22 cellular contexts compared by ENCODE assay signal in the genomic region with DNA sequence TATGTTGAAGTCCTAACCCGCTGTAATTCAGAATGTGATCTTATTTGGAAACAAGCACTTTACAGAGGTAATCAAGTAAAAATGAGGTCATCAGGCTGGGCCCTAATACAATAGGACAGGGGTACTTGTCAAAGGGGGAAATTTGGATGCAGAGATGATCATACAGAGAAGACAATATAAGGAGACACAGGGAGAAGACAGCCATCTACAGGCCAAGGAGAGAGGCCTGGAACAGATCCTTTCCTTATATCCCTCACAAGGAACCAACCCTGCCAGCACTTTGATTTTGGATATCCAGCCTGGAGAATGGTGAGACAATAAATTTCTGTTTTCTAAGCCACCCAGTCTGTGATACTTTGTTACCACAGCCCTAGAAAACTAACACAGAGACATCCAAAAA.
DNase-seq lines count a peak whose midpoint lies in the region; ATAC-seq, FAIRE-seq and TF ChIP-seq lines count a peak whose summit lies in the region.
"Had no signal": no experiment of that assay in that cellular context is flagged by ENCODE, and none has a peak within 500 bp of the region (broad histone marks: within the 10 kb centered on the region; RNA-seq: fewer than 3 reads in every experiment).

No MANE protein-coding gene starts in this region.

- TF ChIP-seq RAD21 in HepG2 (CRISPR knock-in tag; IDR thresholded peaks at IDR 0.05): no peak

- H3K27me3 Mint-ChIP-seq in endodermal cell (ENCODE audit: insufficient read depth): no peaks in the 10 kb centered on the region

- TF ChIP-seq POLR2A in HepG2 (IDR thresholded peaks at IDR 0.05; ENCODE audit: insufficient read depth in 1 of 2, low read depth in 2 of 2, low read length in 2 of 2) (no peak), right lobe of liver (IDR thresholded peaks at IDR 0.05) (no peak)

- TF ChIP-seq CTCF in HepG2 (CRISPR knock-in tag; IDR thresholded peaks at IDR 0.05) (no peak), right lobe of liver (IDR thresholded peaks at IDR 0.05) (no peak), RWPE2 (IDR thresholded peaks at IDR 0.05; ENCODE audit: poor library complexity, severe bottlenecking) (peak; percentile 20), endodermal cell (conservative IDR thresholded peaks at IDR 0.05) (peak; percentile 14)

- H3K36me3 Mint-ChIP-seq in endodermal cell (ENCODE audit: low read depth): peaks cover 5% of the 10 kb centered on the region
- H3K36me3 Mint-ChIP-seq: CD8-positive, alpha-beta memory T cell; IgD-negative memory B cell had no signal

- no peak for FAIRE-seq in HepG2 (lab: Jason Lieb, UNC)
- FAIRE-seq: D721Med had no signal

- ATAC-seq in HepG2: no peak
- no peak for ATAC-seq in right lobe of liver
- no peak for ATAC-seq in RWPE2 (ENCODE audit: low read depth)
- no peak for ATAC-seq in GM18519 (IDR thresholded peaks at IDR 0.05; ENCODE audit: low FRiP score, unreplicated experiment)

- H3K9me3 ChIP-seq in HepG2 (ENCODE audit: low read length) (no peaks in the 10 kb centered on the region), right lobe of liver (no peaks in the 10 kb centered on the region), RWPE2 (ENCODE audit: severe bottlenecking) (no peaks in the 10 kb centered on the region), endodermal cell (ENCODE audit: control insufficient read depth, low read length) (peaks cover 31% of the 10 kb centered on the region)
- H3K9me3 ChIP-seq: BLaER1, HAP-1 had no signal

- H3K4me1 Mint-ChIP-seq in endodermal cell: peaks cover 17% of the 10 kb centered on the region
- H3K4me1 Mint-ChIP-seq: CD8-positive, alpha-beta memory T cell had no signal

- H3K27ac ChIP-seq in HepG2 (ENCODE audit: extremely low read length, insufficient read depth, low read length) (no peak overlapping the region), right lobe of liver (no peak overlapping the region), RWPE2 (ENCODE audit: poor library complexity, severe bottlenecking) (no peak overlapping the region), endodermal cell (ENCODE audit: low read depth, low read length) (no peak overlapping the region)
- H3K27ac ChIP-seq: BLaER1, HL-60, PC-9, RWPE1 had no signal

- 4% methylated on average over 1 of the region's 1 CpG for WGBS in HepG2 (ENCODE audit: low lambda C conversion rate)
- 67% methylated on average over 1 of the region's 1 CpG for WGBS in right lobe of liver (ENCODE audit: insufficient coverage, low coverage, low lambda C conversion rate, missing lambda C conversion rate)
- 81% methylated on average over 1 of the region's 1 CpG; no CpG with 5 or more reads in 1 of the 2 experiments for WGBS in endodermal cell (ENCODE audit: insufficient coverage in 1 of 2, insufficient read length in 1 of 2), 2 experiments

- H3K27me3 ChIP-seq in HepG2 (ENCODE audit: control insufficient read depth in 1 of 2, insufficient read depth in 2 of 2, low read length in 2 of 2): no peaks in the 10 kb centered on the region
- no peaks in the 10 kb centered on the region for H3K27me3 ChIP-seq in right lobe of liver
- no peaks in the 10 kb centered on the region for H3K27me3 ChIP-seq in RWPE2 (ENCODE audit: insufficient read depth, poor library complexity, severe bottlenecking)
- H3K27me3 ChIP-seq in endodermal cell (ENCODE audit: control insufficient read depth, insufficient read depth, low read length, poor library complexity, severe bottlenecking): no peaks in the 10 kb centered on the region
- H3K27me3 ChIP-seq: BLaER1 had no signal

- intact Hi-C loops in HepG2 (cut with micrococcal nuclease; ENCODE audit: unreplicated experiment): no loop called here
- intact Hi-C loops in right lobe of liver (cut with DNase I): no loop called here

- CTCF ChIA-PET in HepG2 (lab: Yijun Ruan, JAX; ENCODE audit: low intra/inter-chr PET ratio, low total read pairs): no interaction called here

- H3K9ac ChIP-seq in HepG2 (ENCODE audit: insufficient read depth, low read depth, low read length) (no peak overlapping the region), endodermal cell (ENCODE audit: extremely low read depth, low read length, poor library complexity, severe bottlenecking) (no peak overlapping the region)
- H3K9ac ChIP-seq: BLaER1 had no signal

- in situ Hi-C loops in HepG2 (cut with HindIII; ENCODE audit: extremely low pct_ligation_motif_present, low pct_unique_long_range_greater_than_20kb): no loop called here

- no peak overlapping the region for H3K27ac Mint-ChIP-seq in endodermal cell
- H3K27ac Mint-ChIP-seq: CD8-positive, alpha-beta memory T cell had no signal

- no peaks in the 10 kb centered on the region for H4K20me1 ChIP-seq in HepG2 (ENCODE audit: insufficient read depth, low read length)
- H4K20me1 ChIP-seq: BLaER1 had no signal

- peaks cover 10% of the 10 kb centered on the region for H3K9me3 Mint-ChIP-seq in endodermal cell
- H3K9me3 Mint-ChIP-seq: CD8-positive, alpha-beta memory T cell; IgD-negative memory B cell had no signal

- H3K4me3 ChIP-seq in HepG2 (replicated peaks in 1 of 3; ENCODE audit: insufficient read depth in 1 of 3, low read depth in 2 of 3, low read length in 3 of 3) (no peak overlapping the region), right lobe of liver (no peak overlapping the region), RWPE2 (ENCODE audit: severe bottlenecking) (no peak overlapping the region), endodermal cell (ENCODE audit: low read length) (peak overlapping the region; percentile 71)
- H3K4me3 ChIP-seq: BLaER1, HAP-1, PC-9 had no signal

- no peaks in the 10 kb centered on the region for H3K4me1 ChIP-seq in HepG2 (ENCODE audit: insufficient read depth, low read length)
- no peaks in the 10 kb centered on the region for H3K4me1 ChIP-seq in right lobe of liver
- H3K4me1 ChIP-seq in RWPE2 (ENCODE audit: insufficient read depth, poor library complexity, severe bottlenecking): no peaks in the 10 kb centered on the region
- H3K4me1 ChIP-seq in endodermal cell (ENCODE audit: control insufficient read depth, insufficient read depth, low read length): no peaks in the 10 kb centered on the region
- H3K4me1 ChIP-seq: BLaER1, HAP-1 had no signal

- POLR2A ChIA-PET in HepG2 (lab: Yijun Ruan, JAX): no interaction called here

- DNase-seq in HepG2 (ENCODE audit: low spot score) (no peak), right lobe of liver (no peak), RWPE2 (ENCODE audit: low spot score) (no peak), endodermal cell (no peak), SW480 (ENCODE audit: low spot score) (no peak), NCI-H748 (lab: John Stamatoyannopoulos, UW; ENCODE audit: unreplicated experiment) (no peak)
- no peak for DNase-seq in stimulated activated CD4-positive, alpha-beta T cell treated with anti-CD3 and anti-CD28 coated beads, Interleukin-2, amount 100 ng/mL, for 48 hours
- DNase-seq: CD8-positive, alpha-beta memory T cell; MV-4-11; NCI-H1417 treated with DMSO at 0.1 percent for 48 hours; NCI-H187 treated with DMSO at 0.1 percent for 48 hours; NCI-H2227 treated with DMSO at 0.1 percent for 48 hours; NCI-H510A treated with DMSO at 0.1 percent for 48 hours; NCI-H82; PC-9 had no signal

- no peak for TF ChIP-seq EP300 in HepG2 (IDR thresholded peaks at IDR 0.05; ENCODE audit: low read depth in 2 of 2, low read length in 2 of 2)
- no peak for TF ChIP-seq EP300 in HepG2 (CRISPR knock-in tag; IDR thresholded peaks at IDR 0.05; ENCODE audit: borderline replicate concordance)

- H3K36me3 ChIP-seq in HepG2 (replicated peaks in 1 of 2; ENCODE audit: control insufficient read depth in 1 of 2, insufficient read depth in 2 of 2, low read length in 2 of 2) (no peaks in the 10 kb centered on the region), right lobe of liver (no peaks in the 10 kb centered on the region), RWPE2 (ENCODE audit: low read depth) (no peaks in the 10 kb centered on the region), endodermal cell (ENCODE audit: control insufficient read depth, insufficient read depth, low read length) (no peaks in the 10 kb centered on the region)
- H3K36me3 ChIP-seq: BLaER1, HAP-1 had no signal

- no peaks in the 10 kb centered on the region for H3K79me2 ChIP-seq in HepG2 (ENCODE audit: insufficient read depth, low read length)

- H3K4me3 Mint-ChIP-seq in endodermal cell: no peak overlapping the region
- H3K4me3 Mint-ChIP-seq: CD8-positive, alpha-beta memory T cell; IgD-negative memory B cell had no signal

- H2AFZ ChIP-seq in HepG2 (ENCODE audit: low read length): no peak overlapping the region
- H2AFZ ChIP-seq: PC-9 had no signal

- no peak overlapping the region for H3K4me2 ChIP-seq in HepG2 (ENCODE audit: low read depth, low read length)
- H3K4me2 ChIP-seq: BLaER1, PC-9 had no signal

- no TSS peak for BruUV-seq in HepG2 (replicated peaks; lab: Mats Ljungman, UMichigan)

TF ChIP-seq in HepG2, 621 proteins besides CTCF, POLR2A, EP300 and RAD21:
- TF ChIP-seq, protein P1, sequence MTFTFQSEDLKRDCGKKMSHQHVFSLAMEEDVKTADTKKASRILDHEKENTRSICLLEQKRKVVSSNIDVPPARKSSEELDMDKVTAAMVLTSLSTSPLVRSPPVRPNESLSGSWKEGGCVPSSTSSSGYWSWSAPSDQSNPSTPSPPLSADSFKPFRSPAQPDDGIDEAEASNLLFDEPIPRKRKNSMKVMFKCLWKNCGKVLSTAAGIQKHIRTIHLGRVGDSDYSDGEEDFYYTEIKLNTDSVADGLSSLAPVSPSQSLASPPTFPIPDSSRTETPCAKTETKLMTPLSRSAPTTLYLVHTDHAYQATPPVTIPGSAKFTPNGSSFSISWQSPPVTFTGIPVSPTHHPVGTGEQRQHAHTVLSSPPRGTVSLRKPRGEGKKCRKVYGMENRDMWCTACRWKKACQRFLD (CRISPR knock-in tag; IDR thresholded peaks at IDR 0.05; ENCODE audit: borderline replicate concordance): no peak
- TF ChIP-seq ATF7 (IDR thresholded peaks at IDR 0.05) (peak; percentile 50), ATF7 (CRISPR knock-in tag; IDR thresholded peaks at IDR 0.05) (no peak)
TF ChIP-seq in HepG2: peak in this region for 1.

Comparison
In these comparisons a context has a peak if more than half of its experiments do, and no peak if none do; other contexts are left out.
1. CTCF ChIP-seq: peak in RWPE2 (single experiment) and endodermal cell (single experiment); none in HepG2 (single experiment) and right lobe of liver (0 of 4).